ENCODE assay signal across 9 cellular contexts in the genomic region with DNA sequence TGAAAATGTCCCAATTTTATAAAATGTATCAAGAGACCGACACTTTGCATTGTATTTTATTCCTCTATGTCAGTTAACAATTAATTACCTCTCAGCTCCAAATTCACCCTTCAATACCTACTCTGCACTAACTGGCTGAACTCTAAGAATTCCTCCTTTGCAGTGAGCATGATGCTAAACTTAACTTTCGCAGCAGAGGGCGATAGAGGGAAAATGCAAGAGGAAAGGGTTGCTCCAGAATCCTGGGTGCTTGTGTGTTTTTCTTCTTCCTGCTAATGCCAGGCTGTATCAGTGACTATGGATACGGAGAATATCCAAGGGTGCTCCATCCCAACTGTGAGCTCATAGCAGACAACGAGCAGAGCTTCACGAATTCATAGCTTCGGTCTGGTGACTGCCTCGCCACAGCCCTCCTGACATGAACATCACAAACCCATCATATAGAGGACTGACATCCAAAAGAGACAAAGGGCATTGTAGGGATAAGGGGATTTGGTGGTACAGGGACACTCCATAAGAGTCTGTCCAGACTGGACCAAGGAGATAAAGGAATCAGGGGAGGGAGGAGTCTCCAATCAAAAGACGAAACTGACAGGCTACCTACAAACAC.
DNase-seq lines count a peak whose midpoint lies in the region; ATAC-seq and TF ChIP-seq lines count a peak whose summit lies in the region.
"Had no signal": no experiment of that assay in that cellular context is flagged by ENCODE, and none has a peak within 500 bp of the region (broad histone marks: within the 10 kb centered on the region; RNA-seq: fewer than 3 reads in every experiment).

No MANE protein-coding gene starts in this region.

- no peak overlapping the region for H3K27ac ChIP-seq in WERI-Rb-1

- H3K36me3 ChIP-seq in WERI-Rb-1 = no peaks in the 10 kb centered on the region

- no peak overlapping the region for H3K4me3 ChIP-seq in WERI-Rb-1 (ENCODE audit: low read depth, low read length)

- in situ Hi-C loops in KBM-7 (cut with MboI; ENCODE audit: low pct_unique_long_range_greater_than_20kb, low sequenced_read_pairs) = no loop called here

- no peaks in the 10 kb centered on the region for H3K9me3 ChIP-seq in WERI-Rb-1 (ENCODE audit: severe bottlenecking)

- peak; percentile 69 for DNase-seq in ELR (ENCODE audit: low read depth)
- DNase-seq in KBM-7 = peak; percentile 53
- DNase-seq in WERI-Rb-1 = peak; percentile 55
- peak; percentile 36 for DNase-seq in glomerular visceral epithelial cell (ENCODE audit: extremely low spot score)
- DNase-seq in stimulated activated CD8-positive, alpha-beta memory T cell treated with anti-CD3 and anti-CD28 coated beads, Interleukin-7, amount 100 ng/mL, for 24 hours (ENCODE audit: low read depth) = peak; percentile 1
- no peak for DNase-seq in NCI-H2029 treated with DMSO at 0.1 percent for 48 hours (lab: John Stamatoyannopoulos, UW)
- no peak for DNase-seq in GM19240 (ENCODE audit: insufficient read length, low spot score)
- DNase-seq: naive B cell had no signal

- peak; percentile 58 for TF ChIP-seq CTCF in WERI-Rb-1 (IDR thresholded peaks at IDR 0.05; ENCODE audit: low read depth, low read length)

- H3K27me3 ChIP-seq in WERI-Rb-1 (ENCODE audit: insufficient read depth, low read depth, severe bottlenecking) = no peaks in the 10 kb centered on the region

- no peak for ATAC-seq in HG03439 (IDR thresholded peaks at IDR 0.05; ENCODE audit: unreplicated experiment)

Comparison
In these comparisons a context has a peak if more than half of its experiments do, and no peak if none do; other contexts are left out.
1. DNase-seq: peak in ELR (single experiment), KBM-7 (single experiment), WERI-Rb-1 (single experiment), glomerular visceral epithelial cell (single experiment) and stimulated activated CD8-positive, alpha-beta memory T cell treated with anti-CD3 and anti-CD28 coated beads, Interleukin-7, amount 100 ng/mL, for 24 hours (single experiment); none in NCI-H2029 treated with DMSO at 0.1 percent for 48 hours (single experiment) and GM19240 (single experiment).